ENCODE assay signal across 11 cellular contexts in the genomic region with DNA sequence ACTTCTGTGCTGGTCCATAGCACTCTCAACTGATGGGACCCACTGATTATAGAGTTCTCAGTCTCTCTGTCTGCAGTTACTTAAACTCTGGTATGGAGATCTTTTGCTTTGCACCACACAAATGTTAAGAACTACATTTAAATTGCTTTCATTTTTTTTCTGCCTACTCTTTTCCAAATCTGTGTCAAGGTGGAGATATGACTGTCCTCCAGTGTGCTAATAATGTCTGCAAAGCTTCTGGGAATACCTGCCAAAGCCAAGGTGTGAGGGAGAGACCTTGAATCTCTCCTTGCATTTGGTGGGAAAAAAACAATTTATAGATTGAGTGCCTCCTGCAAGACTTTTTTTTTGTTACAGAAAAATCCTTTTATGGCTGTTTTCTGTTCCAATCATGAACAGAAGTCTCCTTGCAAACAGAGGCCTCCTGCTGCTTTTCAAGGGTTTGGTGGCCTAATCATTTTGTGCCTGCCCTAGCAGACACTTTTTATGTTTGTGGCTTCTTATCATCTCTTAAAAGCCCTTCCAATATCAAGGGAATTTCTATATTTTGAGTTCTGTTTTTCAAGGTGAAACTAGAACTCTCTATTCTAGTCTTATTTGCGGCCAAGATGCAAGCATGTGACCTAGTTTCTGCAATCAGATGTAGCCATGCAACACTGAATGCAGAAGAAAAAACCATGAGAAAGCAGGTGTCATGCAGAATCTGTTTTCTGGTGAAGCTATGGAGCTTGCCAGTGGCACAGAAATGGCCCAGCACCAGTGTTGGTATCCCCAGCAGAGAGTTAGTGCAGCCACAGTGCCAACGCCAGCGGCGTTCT. TPM values are rescaled to one million over a fixed set of nuclear protein-coding genes. Genes with fewer than 3 reads are reported as not detected.
DNase-seq lines count a peak whose midpoint lies in the region; ATAC-seq, FAIRE-seq and TF ChIP-seq lines count a peak whose summit lies in the region.
"Had no signal": no experiment of that assay in that cellular context is flagged by ENCODE, and none has a peak within 500 bp of the region (broad histone marks: within the 10 kb centered on the region; RNA-seq: fewer than 3 reads in every experiment).

No MANE protein-coding gene starts in this region.

- no peaks in the 10 kb centered on the region for H3K36me3 ChIP-seq in sigmoid colon
- H3K36me3 ChIP-seq: tibial nerve had no signal

- H3K9me3 Mint-ChIP-seq in dendritic cell treated with granulocyte-macrophage colony-stimulating factor and Interleukin-4, amounts not matched to agents 40 ng/mL and 50 ng/mL, for 4 days = no peaks in the 10 kb centered on the region

- no peaks in the 10 kb centered on the region for H3K27me3 Mint-ChIP-seq in dendritic cell treated with granulocyte-macrophage colony-stimulating factor and Interleukin-4, amounts not matched to agents 40 ng/mL and 50 ng/mL, for 4 days

- ATAC-seq in GM21515 (IDR thresholded peaks at IDR 0.05; ENCODE audit: unreplicated experiment) (peak; percentile 84), HG03342 (IDR thresholded peaks at IDR 0.05; ENCODE audit: unreplicated experiment) (peak; percentile 75)

- WGBS in sigmoid colon, 2 donors = 79 to 92% methylated on average over 4 of the region's 4 CpGs

- peak; percentile 88 for FAIRE-seq in GM18507 (lab: Jason Lieb, UNC)

- H3K4me1 ChIP-seq in sigmoid colon = peaks cover 0 to 10% (median 8%) of the 10 kb centered on the region in 4 donors

- peaks cover 56% of the 10 kb centered on the region for H3K4me1 Mint-ChIP-seq in dendritic cell treated with granulocyte-macrophage colony-stimulating factor and Interleukin-4, amounts not matched to agents 40 ng/mL and 50 ng/mL, for 4 days (ENCODE audit: low read depth)

- no peak overlapping the region for H3K27ac ChIP-seq in sigmoid colon
- H3K27ac ChIP-seq: tibial nerve had no signal

- TF ChIP-seq EP300 in sigmoid colon (IDR thresholded peaks at IDR 0.05) = no peak

- H3K36me3 Mint-ChIP-seq in dendritic cell treated with granulocyte-macrophage colony-stimulating factor and Interleukin-4, amounts not matched to agents 40 ng/mL and 50 ng/mL, for 4 days (ENCODE audit: low read depth) = no peaks in the 10 kb centered on the region

- H3K27ac Mint-ChIP-seq in dendritic cell treated with granulocyte-macrophage colony-stimulating factor and Interleukin-4, amounts not matched to agents 40 ng/mL and 50 ng/mL, for 4 days = peak overlapping the region; percentile 45

- intact Hi-C loops in dendritic cell treated with granulocyte-macrophage colony-stimulating factor and Interleukin-4, amounts not matched to agents 40 ng/mL and 50 ng/mL, for 4 days (cut with micrococcal nuclease) = loop anchor here (5.0 kb wide), 1 partner anchor 32 kb away; no protein-coding TSS in a partner anchor
- intact Hi-C loops in sigmoid colon (cut with DNase I) = no loop called here

- no peak overlapping the region for H3K4me3 Mint-ChIP-seq in dendritic cell treated with granulocyte-macrophage colony-stimulating factor and Interleukin-4, amounts not matched to agents 40 ng/mL and 50 ng/mL, for 4 days

- no peak for TF ChIP-seq CTCF in sigmoid colon (IDR thresholded peaks at IDR 0.05)

- DNase-seq in GM18507 (ENCODE audit: extremely low spot score, insufficient read length, low read depth) (no peak), UCSD-AML1 (lab: John Stamatoyannopoulos, UW; ENCODE audit: unreplicated experiment) (no peak), T-helper 9 cell (no peak), RKO (ENCODE audit: low spot score) (no peak), sigmoid colon (no peak)
- DNase-seq: cerebellar nuclear complex, NCI-H2081 treated with DMSO at 0.1 percent for 48 hours had no signal

- TF ChIP-seq POLR2A in sigmoid colon (IDR thresholded peaks at IDR 0.05) = no peak

- no peaks in the 10 kb centered on the region for H3K9me3 ChIP-seq in sigmoid colon
- H3K9me3 ChIP-seq: tibial nerve had no signal

- H3K4me3 ChIP-seq in sigmoid colon = no peak overlapping the region
- H3K4me3 ChIP-seq: tibial nerve had no signal

- no peaks in the 10 kb centered on the region for H3K27me3 ChIP-seq in sigmoid colon
- H3K27me3 ChIP-seq: tibial nerve had no signal

RNA-seq across cellular contexts. Expression of gene AKIRIN2, which starts 23.2 kb away (rescaled TPM):
- total RNA-seq in sigmoid colon = 10 to 100 TPM; 16.6 to 20.8 (median 19.1) TPM
- 10 to 100 TPM; 17.4 to 40.2 (median 19.4) TPM for polyA plus RNA-seq in sigmoid colon
